In the genomic region with DNA sequence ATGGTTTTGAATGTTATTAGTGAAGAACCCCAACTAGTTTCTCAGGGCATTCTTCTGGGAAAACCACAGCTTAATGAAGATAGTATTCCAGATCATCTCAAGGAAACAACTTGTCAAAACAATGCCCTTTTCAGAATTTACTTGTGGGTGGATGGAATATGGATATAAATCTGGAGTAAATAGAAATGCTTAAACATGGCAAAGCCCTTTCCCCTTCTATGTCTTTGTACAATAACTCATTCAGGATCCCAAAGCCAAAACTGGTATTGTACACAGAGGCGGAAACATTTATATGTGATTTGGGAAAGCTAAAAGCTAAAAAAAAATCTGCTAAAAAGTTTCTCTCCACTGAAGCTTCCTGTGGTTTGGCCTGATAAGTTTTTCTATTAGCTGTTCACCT, we compare ENCODE assay signal across 29 cellular contexts. TPM values are rescaled to one million over a fixed set of nuclear protein-coding genes. Genes with fewer than 3 reads are reported as not detected.
DNase-seq lines count a peak whose midpoint lies in the region; TF ChIP-seq lines count a peak whose summit lies in the region.
"Had no signal": no experiment of that assay in that cellular context is flagged by ENCODE, and none has a peak within 500 bp of the region (broad histone marks: within the 10 kb centered on the region; RNA-seq: fewer than 3 reads in every experiment).

No MANE protein-coding gene starts in this region.

- H3K27me3 ChIP-seq in SK-N-SH (ENCODE audit: insufficient read depth), result no peaks in the 10 kb centered on the region
- H3K27me3 ChIP-seq: esophagus squamous epithelium, SJSA1, transverse colon had no signal

- H3F3A ChIP-seq in SK-N-SH (replicated peaks; ENCODE audit: insufficient read depth), result no peaks in the 10 kb centered on the region

- POLR2A ChIA-PET in SK-N-SH (lab: Yijun Ruan, JAX), result interaction anchor here (0.7 to 1.1 kb wide), 2 partner anchors 55 to 61 kb away, joined by 3 to 5 read pairs; partner anchors contain the start of gene RGS5

- no peaks in the 10 kb centered on the region for H3K4me1 ChIP-seq in SK-N-SH (ENCODE audit: control insufficient read depth in 1 of 2, insufficient read depth in 2 of 2, low read depth in 1 of 2, low read length in 1 of 2)
- H3K4me1 ChIP-seq: SJSA1, transverse colon had no signal

- no peak for TF ChIP-seq CTCF in SK-N-SH (IDR thresholded peaks at IDR 0.05)
- TF ChIP-seq CTCF in osteocyte (IDR thresholded peaks at IDR 0.05), result no peak

- H3K9me3 ChIP-seq in SK-N-SH, result no peaks in the 10 kb centered on the region
- H3K9me3 ChIP-seq: esophagus squamous epithelium, SJSA1, transverse colon had no signal

- no peak overlapping the region for H3K4me3 Mint-ChIP-seq in osteocyte (ENCODE audit: unreplicated experiment)
- H3K4me3 Mint-ChIP-seq: central memory CD8-positive, alpha-beta T cell; H9; nephron had no signal

- H3K27ac Mint-ChIP-seq in osteocyte (ENCODE audit: unreplicated experiment), result peak overlapping the region; percentile 38
- H3K27ac Mint-ChIP-seq: nephron had no signal

- no peaks in the 10 kb centered on the region for H3K79me2 ChIP-seq in SK-N-SH (ENCODE audit: insufficient read depth)

- H3K9me3 Mint-ChIP-seq in osteocyte (ENCODE audit: unreplicated experiment), result no peaks in the 10 kb centered on the region
- H3K9me3 Mint-ChIP-seq: central memory CD8-positive, alpha-beta T cell; H9; nephron had no signal

- CTCF ChIA-PET in SK-N-SH (lab: Yijun Ruan, JAX), result interaction anchor here (1.9 kb wide), 1 partner anchor 10 kb away, joined by 5 read pairs; no protein-coding TSS in a partner anchor

- no peak overlapping the region for H3K4me3 ChIP-seq in SK-N-SH (ENCODE audit: low read depth in 2 of 2, low read length in 1 of 2)
- H3K4me3 ChIP-seq: esophagus squamous epithelium, PC-9, SJSA1, skin epidermis, transverse colon had no signal

- DNase-seq in EH (ENCODE audit: low read depth) (peak; percentile 67), SK-N-SH (no peak), fibroblast of gingiva (ENCODE audit: low read depth) (peak; percentile 19), osteocyte (ENCODE audit: extremely low spot score, unreplicated experiment) (no peak), DMS79 treated with DMSO at 0.1 percent for 48 hours (lab: John Stamatoyannopoulos, UW) (no peak), DMS79 (lab: John Stamatoyannopoulos, UW) (no peak), NCI-H2227 treated with DMSO at 0.1 percent for 48 hours (lab: John Stamatoyannopoulos, UW) (no peak)
- DNase-seq in activated T-cell treated with anti-CD3 and anti-CD28 coated beads, Interleukin-2, amount 50 U/mL, for 48 hours, result no peak
- DNase-seq: activated CD4-positive, alpha-beta T cell treated with anti-CD3 and anti-CD28 coated beads, Interleukin-2, amount 50 U/mL, for 1 hour; activated effector memory CD4-positive, alpha-beta T cell treated with Interleukin-2 at 50 U/mL for 16 hours; effector CD8-positive, alpha-beta T cell; EL; esophagus squamous epithelium; H9; hypothalamus; kidney; mesendoderm; NCI-H187 treated with DMSO at 0.1 percent for 48 hours; PC-9; stimulated activated CD4-positive, alpha-beta T cell treated with anti-CD3 and anti-CD28 coated beads, Interleukin-2, amount 100 ng/mL, for 24 hours; stimulated activated naive CD4-positive, alpha-beta T cell treated with Interleukin-2 at 50 U/mL for 16 hours; T-helper 2 cell; transverse colon had no signal

- H3K27me3 Mint-ChIP-seq in osteocyte (ENCODE audit: unreplicated experiment), result no peaks in the 10 kb centered on the region
- H3K27me3 Mint-ChIP-seq: central memory CD8-positive, alpha-beta T cell had no signal

- H2AFZ ChIP-seq in SK-N-SH (ENCODE audit: low read depth), result peak overlapping the region; percentile 59; the same call in 1 of the 2 replicates
- H2AFZ ChIP-seq: PC-9 had no signal

- peaks cover 18% of the 10 kb centered on the region for H3K4me1 Mint-ChIP-seq in osteocyte (ENCODE audit: unreplicated experiment)
- H3K4me1 Mint-ChIP-seq: central memory CD8-positive, alpha-beta T cell; nephron had no signal

- H3K9me2 ChIP-seq in SK-N-SH, result no peaks in the 10 kb centered on the region

- peak overlapping the region in 1 of 2 experiments; percentile 67; a peak in 1 of 4 replicates for H3K27ac ChIP-seq in SK-N-SH (ENCODE audit: low read depth in 2 of 2, low read length in 1 of 2)
- H3K27ac ChIP-seq: esophagus squamous epithelium, KMS-11, PC-9, SJSA1, skin epidermis, transverse colon, VCaP had no signal

- H3K4me2 ChIP-seq in SK-N-SH, result no peak overlapping the region
- H3K4me2 ChIP-seq: KMS-11, PC-9 had no signal

- H3K36me3 ChIP-seq in SK-N-SH (replicated peaks in 1 of 2; ENCODE audit: control insufficient read depth in 1 of 2, insufficient read depth in 2 of 2, low read length in 1 of 2), result no peaks in the 10 kb centered on the region
- H3K36me3 ChIP-seq: esophagus squamous epithelium, SJSA1, transverse colon had no signal

- 77% methylated on average over 1 of the region's 1 CpG for WGBS in SK-N-SH (ENCODE audit: low lambda C conversion rate)

- TF ChIP-seq EP300 in SK-N-SH (IDR thresholded peaks at IDR 0.05; ENCODE audit: borderline replicate concordance in 1 of 2, low read depth in 1 of 2, low read length in 1 of 2), result no peak

- H3K36me3 Mint-ChIP-seq in osteocyte (ENCODE audit: unreplicated experiment), result no peaks in the 10 kb centered on the region

- no peak for TF ChIP-seq RAD21 in SK-N-SH (IDR thresholded peaks at IDR 0.05; ENCODE audit: low read length)

- no peaks in the 10 kb centered on the region for H4K20me1 ChIP-seq in SK-N-SH (ENCODE audit: insufficient read depth)

- no peak overlapping the region for H3K9ac ChIP-seq in SK-N-SH
- H3K9ac ChIP-seq: KMS-11 had no signal

TF ChIP-seq in SK-N-SH, 30 proteins besides CTCF, POLR2A, EP300 and RAD21:
- no peak for TF ChIP-seq USF2 (IDR thresholded peaks at IDR 0.05; ENCODE audit: borderline replicate concordance, low read depth, low read length)
- TF ChIP-seq JUND (IDR thresholded peaks at IDR 0.05), result no peak
- TF ChIP-seq USF1 (IDR thresholded peaks at IDR 0.05; ENCODE audit: borderline replicate concordance, low read depth), result no peak

RNA-seq across cellular contexts. Expression of gene RGS5, which starts 55.5 kb away (rescaled TPM):
- 260 and 290 TPM in 2 replicates for polyA plus RNA-seq in SK-N-SH (2012; rRNA removed)
- polyA plus RNA-seq in SK-N-SH (2012; cell fraction: cytosol; rRNA removed), result 353 and 366 TPM in 2 replicates
- polyA plus RNA-seq in SK-N-SH (2012; cell fraction: nucleus; rRNA removed), result 151 and 170 TPM in 2 replicates
- total RNA-seq in osteocyte, result 155 and 187 TPM in 2 replicates

Comparison
In these comparisons a context has a peak if more than half of its experiments do, and no peak if none do; other contexts are left out.
1. DNase-seq: peak in EH (single experiment) and fibroblast of gingiva (single experiment); none in SK-N-SH (single experiment), osteocyte (single experiment), activated T-cell treated with anti-CD3 and anti-CD28 coated beads, Interleukin-2, amount 50 U/mL, for 48 hours (0 of 2), DMS79 treated with DMSO at 0.1 percent for 48 hours (single experiment), DMS79 (single experiment) and NCI-H2227 treated with DMSO at 0.1 percent for 48 hours (single experiment).